15 cellular contexts compared by ENCODE assay signal in genomic region chr7:27367930-27368549, GRCh38.
"Had no signal": no experiment of that assay in that cellular context is flagged by ENCODE, and none has a peak within 500 bp of the region (broad histone marks: within the 10 kb centered on the region; RNA-seq: fewer than 3 reads in every experiment).

No MANE protein-coding gene starts in this region.

- H3K4me3 ChIP-seq: suprapubic skin had no signal

- FAIRE-seq: colon had no signal

- H3K4me1 Mint-ChIP-seq: activated CD4-positive, alpha-beta T cell treated with anti-CD3 and anti-CD28 coated beads for 36 hours; activated CD8-positive, alpha-beta memory T cell treated with anti-CD3 and anti-CD28 coated beads, Interleukin-2, amount 10 ng/mL, durations not matched to agents 7 days and 5 days had no signal

- H3K9me3 ChIP-seq: suprapubic skin had no signal

- H3K4me3 Mint-ChIP-seq: activated CD4-positive, alpha-beta memory T cell treated with anti-CD3 and anti-CD28 coated beads for 36 hours; activated CD4-positive, alpha-beta T cell treated with anti-CD3 and anti-CD28 coated beads for 36 hours; activated CD8-positive, alpha-beta memory T cell treated with anti-CD3 and anti-CD28 coated beads, Interleukin-2, amount 10 ng/mL, durations not matched to agents 7 days and 5 days; T-helper 1 cell treated with Interleukin-12 subunit alpha and Interleukin-12 subunit beta and Interleukin-4 antibody, amounts not matched to agents 30 μg/mL and 1 μg/mL, for 36 hours; type B pancreatic cell had no signal

- H3K27ac Mint-ChIP-seq: activated CD4-positive, alpha-beta memory T cell treated with anti-CD3 and anti-CD28 coated beads for 36 hours; activated CD4-positive, alpha-beta T cell treated with anti-CD3 and anti-CD28 coated beads for 36 hours; activated CD8-positive, alpha-beta memory T cell treated with anti-CD3 and anti-CD28 coated beads, Interleukin-2, amount 10 ng/mL, durations not matched to agents 7 days and 5 days; T-helper 1 cell treated with Interleukin-12 subunit alpha and Interleukin-12 subunit beta and Interleukin-4 antibody, amounts not matched to agents 30 μg/mL and 1 μg/mL, for 36 hours; type B pancreatic cell had no signal

- H2AFZ ChIP-seq: parathyroid adenoma had no signal

- H3K36me3 Mint-ChIP-seq: activated CD4-positive, alpha-beta memory T cell treated with anti-CD3 and anti-CD28 coated beads for 36 hours; activated CD8-positive, alpha-beta memory T cell treated with anti-CD3 and anti-CD28 coated beads, Interleukin-2, amount 10 ng/mL, durations not matched to agents 7 days and 5 days; type B pancreatic cell had no signal

- ATAC-seq: activated CD4-positive, alpha-beta T cell treated with anti-CD3 and anti-CD28 coated beads for 36 hours; activated CD8-positive, alpha-beta memory T cell treated with anti-CD3 and anti-CD28 coated beads, Interleukin-2, amount 10 ng/mL, durations not matched to agents 7 days and 5 days had no signal

- H3K4me1 ChIP-seq: parathyroid adenoma had no signal

- H3K27me3 Mint-ChIP-seq: activated CD4-positive, alpha-beta memory T cell treated with anti-CD3 and anti-CD28 coated beads for 36 hours; activated CD4-positive, alpha-beta T cell treated with anti-CD3 and anti-CD28 coated beads for 36 hours; type B pancreatic cell had no signal

- H3K9me3 Mint-ChIP-seq: activated CD4-positive, alpha-beta memory T cell treated with anti-CD3 and anti-CD28 coated beads for 36 hours; T-helper 1 cell treated with Interleukin-12 subunit alpha and Interleukin-12 subunit beta and Interleukin-4 antibody, amounts not matched to agents 30 μg/mL and 1 μg/mL, for 36 hours; type B pancreatic cell had no signal

- H3K9ac ChIP-seq: parathyroid adenoma had no signal

- H3K79me2 ChIP-seq: parathyroid adenoma had no signal

- H3K36me3 ChIP-seq: suprapubic skin, WERI-Rb-1 had no signal

- H3K27me3 ChIP-seq: suprapubic skin had no signal

- DNase-seq: activated CD4-positive, alpha-beta memory T cell treated with anti-CD3 and anti-CD28 coated beads for 36 hours; activated CD4-positive, alpha-beta T cell treated with anti-CD3 and anti-CD28 coated beads for 36 hours; activated CD8-positive, alpha-beta memory T cell treated with anti-CD3 and anti-CD28 coated beads, Interleukin-2, amount 10 ng/mL, durations not matched to agents 7 days and 5 days; activated effector memory CD4-positive, alpha-beta T cell treated with Interleukin-2 at 50 U/mL for 16 hours; activated naive CD4-positive, alpha-beta T cell treated with anti-CD3 and anti-CD28 coated beads, Interleukin-2, amount 50 U/mL, for 16 hours; activated T-cell treated with anti-CD3 and anti-CD28 coated beads, Interleukin-2, amount 50 U/mL, for 1 hour; erythroblast; stimulated activated CD4-positive, alpha-beta T cell treated with anti-CD3 and anti-CD28 coated beads, Interleukin-2, amount 100 ng/mL, for 48 hours; stimulated activated naive CD4-positive, alpha-beta T cell; WERI-Rb-1 had no signal

- H3K27ac ChIP-seq: parathyroid adenoma, suprapubic skin, WERI-Rb-1 had no signal
